In genomic region chr1:65066766-65067490, GRCh38 we compare ENCODE assay signal across 8 cellular contexts.
DNase-seq lines count a peak whose midpoint lies in the region; ATAC-seq and TF ChIP-seq lines count a peak whose summit lies in the region.

No MANE protein-coding gene starts in this region.

- POLR2A ChIA-PET in CD4-positive, alpha-beta memory T cell (lab: Charles Lee; ENCODE audit: partially characterized antibody), result interaction anchor here (1.9 to 7.0 kb wide), 5 partner anchors 8 to 190 kb away, joined by 16 to 60 read pairs (median 42); partner anchors contain the start of gene JAK1

- TF ChIP-seq CTCF in ascending aorta (IDR thresholded peaks at IDR 0.05), result no peak
- TF ChIP-seq CTCF in uterus (IDR thresholded peaks at IDR 0.05), result peak in 1 of 4 experiments; percentile 2

- peaks cover 0 to 19% of the 10 kb centered on the region in 2 donors for H3K36me3 Mint-ChIP-seq in CD4-positive, alpha-beta memory T cell

- peak; percentile 37 for ATAC-seq in GM21390 (IDR thresholded peaks at IDR 0.05; ENCODE audit: unreplicated experiment)

- peaks cover 46 to 73% (median 56%) of the 10 kb centered on the region in 4 donors for H3K4me1 Mint-ChIP-seq in CD4-positive, alpha-beta memory T cell

- peak; percentile 84 to 87 (median 85) for DNase-seq in CD4-positive, alpha-beta memory T cell
- DNase-seq in T-helper 9 cell (peak; percentile 70), ascending aorta (ENCODE audit: low spot score in 2 of 2) (peak; percentile 80 to 97), hepatic stellate cell (ENCODE audit: low spot score) (peak; percentile 75), putamen (ENCODE audit: low spot score) (peak; percentile 92), uterus (peak; percentile 92 to 96)

- peaks cover 58% of the 10 kb centered on the region for H3K4me1 ChIP-seq in CD4-positive, alpha-beta memory T cell (ENCODE audit: insufficient read depth, low read length)
- H3K4me1 ChIP-seq in ascending aorta, result peaks cover 0 to 14% of the 10 kb centered on the region in 2 donors
- H3K4me1 ChIP-seq in uterus, result no peaks in the 10 kb centered on the region

- intact Hi-C loops in CD4-positive, alpha-beta memory T cell (cut with micrococcal nuclease), result loop anchor here (1.0 to 10.0 kb wide), 7 partner anchors 64 to 1268 kb away; partner anchors contain the start of genes LEPR, LEPROT and RAVER2
- intact Hi-C loops in ascending aorta (cut with DNase I), result loop anchor here (1.0 to 10.0 kb wide), 8 partner anchors 64 to 618 kb away; partner anchors contain the start of genes JAK1, LEPR, LEPROT and RAVER2
- intact Hi-C loops in uterus (cut with DNase I; ENCODE audit: low total_unique reads), result loop anchor here (10.0 kb wide), 1 partner anchor 62 kb away; no protein-coding TSS in a partner anchor

- H3K4me3 Mint-ChIP-seq in CD4-positive, alpha-beta memory T cell, result peak overlapping the region; percentile 94 to 98 (median 97)

- no peaks in the 10 kb centered on the region for H3K9me3 ChIP-seq in CD4-positive, alpha-beta memory T cell (ENCODE audit: control insufficient read depth in 1 of 2, low read length in 2 of 2)
- no peaks in the 10 kb centered on the region for H3K9me3 ChIP-seq in KOPT-K1 (ENCODE audit: insufficient read depth, low read length, poor library complexity, severe bottlenecking)
- H3K9me3 ChIP-seq in ascending aorta, result no peaks in the 10 kb centered on the region
- H3K9me3 ChIP-seq in uterus, result no peaks in the 10 kb centered on the region

- CTCF ChIA-PET in CD4-positive, alpha-beta memory T cell (lab: Charles Lee; ENCODE audit: partially characterized antibody), result interaction anchor here (0.9 to 5.3 kb wide), 3 partner anchors 9 to 190 kb away, joined by 3 to 201 read pairs (median 3); partner anchors contain the start of gene JAK1

- H3K27me3 ChIP-seq in CD4-positive, alpha-beta memory T cell (ENCODE audit: insufficient read depth, low read length), result no peaks in the 10 kb centered on the region
- H3K27me3 ChIP-seq in ascending aorta (no peaks in the 10 kb centered on the region), uterus (no peaks in the 10 kb centered on the region)

- H3K27ac Mint-ChIP-seq in CD4-positive, alpha-beta memory T cell, result peak overlapping the region; percentile 96 to 99 (median 98)

- H3K27me3 Mint-ChIP-seq in CD4-positive, alpha-beta memory T cell, result no peaks in the 10 kb centered on the region

- no peaks in the 10 kb centered on the region for H3K36me3 ChIP-seq in CD4-positive, alpha-beta memory T cell (ENCODE audit: insufficient read depth, low read length)
- H3K36me3 ChIP-seq in KOPT-K1 (ENCODE audit: insufficient read depth, low read length), result no peaks in the 10 kb centered on the region
- no peaks in the 10 kb centered on the region for H3K36me3 ChIP-seq in ascending aorta
- no peaks in the 10 kb centered on the region for H3K36me3 ChIP-seq in uterus

- H3K9me3 Mint-ChIP-seq in CD4-positive, alpha-beta memory T cell, result no peaks in the 10 kb centered on the region

- peak; percentile 91 to 93 for TF ChIP-seq POLR2A in uterus (IDR thresholded peaks at IDR 0.05)

- H3K4me3 ChIP-seq in CD4-positive, alpha-beta memory T cell (ENCODE audit: low read length in 2 of 2), result peak overlapping the region; percentile 55 to 70
- H3K4me3 ChIP-seq in ascending aorta, result peak overlapping the region; percentile 69 to 96
- H3K4me3 ChIP-seq in uterus, result peak overlapping the region; percentile 92 to 95

- peak overlapping the region; percentile 87 for H3K27ac ChIP-seq in CD4-positive, alpha-beta memory T cell (ENCODE audit: low read depth, low read length)
- peak overlapping the region; percentile 41 for H3K27ac ChIP-seq in KOPT-K1 (ENCODE audit: low read depth, low read length, poor library complexity, severe bottlenecking)
- H3K27ac ChIP-seq in ascending aorta, result peak overlapping the region; percentile 92 to 95
- peak overlapping the region; percentile 100 for H3K27ac ChIP-seq in uterus

Comparison
In these comparisons a context has a peak if more than half of its experiments do, and no peak if none do; other contexts are left out.
1. Peak in every context shown above with its lines: DNase-seq, ATAC-seq, H3K4me3 ChIP-seq and H3K27ac ChIP-seq.
2. H3K27ac ChIP-seq: peak in every context shown above with its lines; median percentile 100 in uterus; 94 in ascending aorta; 87 in CD4-positive, alpha-beta memory T cell; 41 in KOPT-K1.